27 cellular contexts compared by ENCODE assay signal in the genomic region with DNA sequence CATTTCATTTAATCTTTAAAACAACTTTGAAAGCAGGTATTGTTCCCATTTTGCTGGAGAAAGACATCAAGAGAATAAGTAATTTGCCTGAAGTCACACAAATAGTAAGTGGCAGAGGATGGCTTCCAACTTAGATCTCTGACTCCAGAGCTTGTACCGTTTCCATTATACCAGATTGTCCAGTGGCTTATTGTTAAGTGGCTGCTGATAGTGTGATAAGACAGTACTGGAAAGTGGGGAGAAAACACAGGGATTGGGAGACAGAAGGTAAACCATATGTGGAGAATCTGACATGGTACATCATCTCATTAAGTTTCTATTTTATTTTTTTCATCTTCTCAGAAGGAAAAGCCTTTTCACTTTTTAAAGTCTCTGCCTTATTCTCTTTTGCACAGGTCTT.
"Had no signal": no experiment of that assay in that cellular context is flagged by ENCODE, and none has a peak within 500 bp of the region (broad histone marks: within the 10 kb centered on the region; RNA-seq: fewer than 3 reads in every experiment).

No MANE protein-coding gene starts in this region.

- H3K4me1 Mint-ChIP-seq: activated CD4-positive, alpha-beta memory T cell treated with anti-CD3 and anti-CD28 coated beads, Interleukin-2, amount 10 ng/mL, durations not matched to agents 7 days and 5 days; activated CD4-positive, alpha-beta T cell treated with anti-CD3 and anti-CD28 coated beads for 36 hours; activated CD4-positive, alpha-beta T cell treated with anti-CD3 and anti-CD28 coated beads, Interleukin-2, amount 10 ng/mL, durations not matched to agents 24 days and 14 days; activated naive CD4-positive, alpha-beta T cell treated with anti-CD3 and anti-CD28 coated beads, Interleukin-2, amount 10 ng/mL, durations not matched to agents 7 days and 5 days; activated naive CD8-positive, alpha-beta T cell treated with anti-CD3 and anti-CD28 coated beads, Interleukin-2, amount 10 ng/mL, durations not matched to agents 7 days and 5 days; central memory CD8-positive, alpha-beta T cell had no signal

- H3K27me3 ChIP-seq: ascending aorta, dorsolateral prefrontal cortex had no signal

- H3K9me3 ChIP-seq: ascending aorta had no signal

- H3K36me3 ChIP-seq: ascending aorta had no signal

- H3K27ac ChIP-seq: ascending aorta, coronary artery, dorsolateral prefrontal cortex had no signal

- ATAC-seq: activated CD4-positive, alpha-beta T cell treated with anti-CD3 and anti-CD28 coated beads for 36 hours; activated naive CD4-positive, alpha-beta T cell treated with anti-CD3 and anti-CD28 coated beads, Interleukin-2, amount 50 U/mL, for 72 hours; activated T-cell treated with anti-CD3 and anti-CD28 coated beads, Interleukin-2, amount 50 U/mL, for 72 hours; esophagus mucosa had no signal

- H3K27ac Mint-ChIP-seq: activated CD4-positive, alpha-beta memory T cell treated with anti-CD3 and anti-CD28 coated beads, Interleukin-2, amount 10 ng/mL, durations not matched to agents 7 days and 5 days; activated CD4-positive, alpha-beta T cell treated with anti-CD3 and anti-CD28 coated beads for 36 hours; activated CD4-positive, alpha-beta T cell treated with anti-CD3 and anti-CD28 coated beads, Interleukin-2, amount 10 ng/mL, durations not matched to agents 24 days and 14 days; activated naive CD4-positive, alpha-beta T cell treated with anti-CD3 and anti-CD28 coated beads, Interleukin-2, amount 10 ng/mL, durations not matched to agents 7 days and 5 days; activated naive CD4-positive, alpha-beta T cell treated with anti-CD3 and anti-CD28 coated beads, Interleukin-2, amount 50 U/mL, for 72 hours; activated naive CD8-positive, alpha-beta T cell treated with anti-CD3 and anti-CD28 coated beads, Interleukin-2, amount 10 ng/mL, durations not matched to agents 7 days and 5 days; activated T-cell treated with anti-CD3 and anti-CD28 coated beads, Interleukin-2, amount 50 U/mL, for 24 hours; activated T-cell treated with anti-CD3 and anti-CD28 coated beads, Interleukin-2, amount 50 U/mL, for 72 hours; dendritic cell treated with granulocyte-macrophage colony-stimulating factor and Interleukin-4, amounts not matched to agents 40 ng/mL and 50 ng/mL, for 4 days; endodermal cell had no signal

- H3K27me3 Mint-ChIP-seq: activated CD4-positive, alpha-beta memory T cell treated with anti-CD3 and anti-CD28 coated beads, Interleukin-2, amount 10 ng/mL, durations not matched to agents 7 days and 5 days; activated CD4-positive, alpha-beta T cell treated with anti-CD3 and anti-CD28 coated beads, Interleukin-2, amount 10 ng/mL, durations not matched to agents 24 days and 14 days; brain; dendritic cell treated with granulocyte-macrophage colony-stimulating factor and Interleukin-4, amounts not matched to agents 40 ng/mL and 50 ng/mL, for 4 days had no signal

- H3K4me3 Mint-ChIP-seq: activated CD4-positive, alpha-beta memory T cell treated with anti-CD3 and anti-CD28 coated beads, Interleukin-2, amount 10 ng/mL, durations not matched to agents 7 days and 5 days; activated CD4-positive, alpha-beta T cell treated with anti-CD3 and anti-CD28 coated beads for 36 hours; activated CD4-positive, alpha-beta T cell treated with anti-CD3 and anti-CD28 coated beads, Interleukin-2, amount 10 ng/mL, durations not matched to agents 24 days and 14 days; activated naive CD4-positive, alpha-beta T cell treated with anti-CD3 and anti-CD28 coated beads, Interleukin-2, amount 10 ng/mL, durations not matched to agents 7 days and 5 days; activated naive CD8-positive, alpha-beta T cell treated with anti-CD3 and anti-CD28 coated beads, Interleukin-2, amount 10 ng/mL, durations not matched to agents 7 days and 5 days; activated T-cell treated with anti-CD3 and anti-CD28 coated beads, Interleukin-2, amount 50 U/mL, for 24 hours; activated T-cell treated with anti-CD3 and anti-CD28 coated beads, Interleukin-2, amount 50 U/mL, for 72 hours; central memory CD8-positive, alpha-beta T cell; dendritic cell treated with granulocyte-macrophage colony-stimulating factor and Interleukin-4, amounts not matched to agents 40 ng/mL and 50 ng/mL, for 4 days; endodermal cell had no signal

- H3K9me3 Mint-ChIP-seq: activated CD4-positive, alpha-beta memory T cell treated with anti-CD3 and anti-CD28 coated beads, Interleukin-2, amount 10 ng/mL, durations not matched to agents 7 days and 5 days; activated CD4-positive, alpha-beta T cell treated with anti-CD3 and anti-CD28 coated beads, Interleukin-2, amount 10 ng/mL, durations not matched to agents 24 days and 14 days; activated naive CD4-positive, alpha-beta T cell treated with anti-CD3 and anti-CD28 coated beads, Interleukin-2, amount 10 ng/mL, durations not matched to agents 7 days and 5 days; activated naive CD4-positive, alpha-beta T cell treated with anti-CD3 and anti-CD28 coated beads, Interleukin-2, amount 50 U/mL, for 72 hours; activated naive CD8-positive, alpha-beta T cell treated with anti-CD3 and anti-CD28 coated beads, Interleukin-2, amount 10 ng/mL, durations not matched to agents 7 days and 5 days; activated T-cell treated with anti-CD3 and anti-CD28 coated beads, Interleukin-2, amount 50 U/mL, for 24 hours; activated T-cell treated with anti-CD3 and anti-CD28 coated beads, Interleukin-2, amount 50 U/mL, for 72 hours; brain; central memory CD8-positive, alpha-beta T cell; dendritic cell treated with granulocyte-macrophage colony-stimulating factor and Interleukin-4, amounts not matched to agents 40 ng/mL and 50 ng/mL, for 4 days; endodermal cell had no signal

- H3K4me3 ChIP-seq: ascending aorta, coronary artery, dorsolateral prefrontal cortex had no signal

- H3K36me3 Mint-ChIP-seq: activated naive CD4-positive, alpha-beta T cell treated with anti-CD3 and anti-CD28 coated beads, Interleukin-2, amount 10 ng/mL, durations not matched to agents 7 days and 5 days; activated naive CD4-positive, alpha-beta T cell treated with anti-CD3 and anti-CD28 coated beads, Interleukin-2, amount 50 U/mL, for 72 hours; activated naive CD8-positive, alpha-beta T cell treated with anti-CD3 and anti-CD28 coated beads, Interleukin-2, amount 10 ng/mL, durations not matched to agents 7 days and 5 days; brain had no signal

- DNase-seq: activated CD4-positive, alpha-beta memory T cell treated with anti-CD3 and anti-CD28 coated beads, Interleukin-2, amount 10 ng/mL, durations not matched to agents 7 days and 5 days; activated CD4-positive, alpha-beta T cell treated with anti-CD3 and anti-CD28 coated beads for 36 hours; activated CD4-positive, alpha-beta T cell treated with anti-CD3 and anti-CD28 coated beads, Interleukin-2, amount 10 ng/mL, durations not matched to agents 24 days and 14 days; activated CD4-positive, alpha-beta T cell treated with anti-CD3 and anti-CD28 coated beads, Interleukin-2, amount 50 U/mL, for 4 hours; activated CD4-positive, CD25-positive, alpha-beta regulatory T cell; activated CD4-positive, CD25-positive, alpha-beta regulatory T cell treated with anti-CD3 and anti-CD28 coated beads, Interleukin-2, amount 50 U/mL, for 72 hours; activated CD8-positive, alpha-beta memory T cell treated with anti-CD3 and anti-CD28 coated beads, Interleukin-2, amount 50 U/mL, for 48 hours; activated gamma-delta T cell; activated naive CD4-positive, alpha-beta T cell; activated naive CD4-positive, alpha-beta T cell treated with anti-CD3 and anti-CD28 coated beads, Interleukin-2, amount 10 ng/mL, durations not matched to agents 7 days and 5 days; activated naive CD8-positive, alpha-beta T cell treated with anti-CD3 and anti-CD28 coated beads, Interleukin-2, amount 10 ng/mL, durations not matched to agents 7 days and 5 days; activated T-cell treated with anti-CD3 and anti-CD28 coated beads for 4 hours; activated T-cell treated with anti-CD3 and anti-CD28 coated beads, Interleukin-2, amount 50 U/mL, for 24 hours; activated T-cell treated with anti-CD3 and anti-CD28 coated beads, Interleukin-2, amount 50 U/mL, for 72 hours; dorsolateral prefrontal cortex; effector memory CD4-positive, alpha-beta T cell; endodermal cell; foreskin fibroblast; head of caudate nucleus; hippocampal formation had no signal
